Comparison of ENCODE assay signal across 10 cellular contexts in genomic region chr1:39572379-39573096, GRCh38. TPM values are rescaled to one million over a fixed set of nuclear protein-coding genes. Genes with fewer than 3 reads are reported as not detected.
DNase-seq lines count a peak whose midpoint lies in the region; ATAC-seq and TF ChIP-seq lines count a peak whose summit lies in the region.
"Had no signal": no experiment of that assay in that cellular context is flagged by ENCODE, and none has a peak within 500 bp of the region (broad histone marks: within the 10 kb centered on the region; RNA-seq: fewer than 3 reads in every experiment).

No MANE protein-coding gene starts in this region.

- no CpG with 5 or more reads among the region's 5 CpGs for WGBS in mesendoderm (ENCODE audit: extremely low coverage, insufficient coverage, low lambda C conversion rate)

- H4K5ac ChIP-seq in mesendoderm (ENCODE audit: low read length): no peak overlapping the region

- H2BK120ac ChIP-seq in mesendoderm (ENCODE audit: low read depth, low read length): no peak overlapping the region

- H2BK5ac ChIP-seq in mesendoderm (ENCODE audit: low read length): no peak overlapping the region

- H3K4me2 ChIP-seq in mesendoderm (ENCODE audit: low read length): no peak overlapping the region

- H3K9me3 ChIP-seq in BE2C: no peaks in the 10 kb centered on the region
- no peaks in the 10 kb centered on the region for H3K9me3 ChIP-seq in CD8-positive, alpha-beta memory T cell (ENCODE audit: low read length)
- H3K9me3 ChIP-seq in iPS-20b (ENCODE audit: insufficient read depth, low read depth, low read length): no peaks in the 10 kb centered on the region

- H3K18ac ChIP-seq in mesendoderm (ENCODE audit: low read length): no peak overlapping the region

- H3K27me3 ChIP-seq in BE2C (no peaks in the 10 kb centered on the region), iPS-20b (ENCODE audit: insufficient read depth, low read length) (no peaks in the 10 kb centered on the region), mesendoderm (ENCODE audit: insufficient read depth, low read length, poor library complexity) (no peaks in the 10 kb centered on the region)
- H3K27me3 ChIP-seq in CD8-positive, alpha-beta memory T cell (ENCODE audit: insufficient read depth, low read length, poor library complexity, severe bottlenecking): no peaks in the 10 kb centered on the region

- no peak for TF ChIP-seq CTCF in BE2C (IDR thresholded peaks at IDR 0.05; ENCODE audit: low read depth, low read length)

- POLR2A ChIA-PET in CD8-positive, alpha-beta memory T cell (lab: Charles Lee): no interaction called here

- no peak overlapping the region for H2AK5ac ChIP-seq in mesendoderm (ENCODE audit: low read length)

- H3K36me3 ChIP-seq in BE2C: peaks cover 76% of the 10 kb centered on the region
- H3K36me3 ChIP-seq in CD8-positive, alpha-beta memory T cell (ENCODE audit: insufficient read depth, low read length): peaks cover 36% of the 10 kb centered on the region
- peaks cover 77% of the 10 kb centered on the region for H3K36me3 ChIP-seq in iPS-20b (ENCODE audit: insufficient read depth, low read depth, low read length)
- peaks cover 25% of the 10 kb centered on the region for H3K36me3 ChIP-seq in mesendoderm (ENCODE audit: control insufficient read depth, insufficient read depth, low read length)

- H3K27me3 Mint-ChIP-seq in CD8-positive, alpha-beta memory T cell: no peaks in the 10 kb centered on the region
- H3K27me3 Mint-ChIP-seq in T-helper 2 cell treated with Interferon-gamma antibody and Interleukin-4, amounts not matched to agents 5 μg/mL and 100 μg/mL, for 36 hours (ENCODE audit: low read depth): no peaks in the 10 kb centered on the region
- H3K27me3 Mint-ChIP-seq: stimulated activated naive CD8-positive, alpha-beta T cell treated with anti-CD3 and anti-CD28 coated beads, Interleukin-15, amount 100 ng/mL, for 72 hours had no signal

- H3K9me3 Mint-ChIP-seq in CD8-positive, alpha-beta memory T cell: no peaks in the 10 kb centered on the region
- no peaks in the 10 kb centered on the region for H3K9me3 Mint-ChIP-seq in T-helper 2 cell treated with Interferon-gamma antibody and Interleukin-4, amounts not matched to agents 5 μg/mL and 100 μg/mL, for 36 hours
- H3K9me3 Mint-ChIP-seq: stimulated activated naive CD8-positive, alpha-beta T cell treated with anti-CD3 and anti-CD28 coated beads, Interleukin-15, amount 100 ng/mL, for 72 hours had no signal

- H3K56ac ChIP-seq in mesendoderm (ENCODE audit: low read length): no peak overlapping the region

- peaks cover 0 to 78% (median 29%) of the 10 kb centered on the region in 3 donors for H3K36me3 Mint-ChIP-seq in CD8-positive, alpha-beta memory T cell
- peaks cover 68% of the 10 kb centered on the region for H3K36me3 Mint-ChIP-seq in T-helper 2 cell treated with Interferon-gamma antibody and Interleukin-4, amounts not matched to agents 5 μg/mL and 100 μg/mL, for 36 hours (ENCODE audit: low read depth)

- no peak overlapping the region for H4K8ac ChIP-seq in mesendoderm (ENCODE audit: low read depth, low read length)

- H3K27ac ChIP-seq in CD8-positive, alpha-beta memory T cell (ENCODE audit: low read depth, low read length): no peak overlapping the region
- H3K27ac ChIP-seq in iPS-20b (ENCODE audit: low read length) (no peak overlapping the region), mesendoderm (ENCODE audit: low read depth, low read length) (no peak overlapping the region)

- peak overlapping the region in 4 of 7 donors; percentile 89 to 92 (median 92) for H3K4me3 Mint-ChIP-seq in CD8-positive, alpha-beta memory T cell
- peak overlapping the region; percentile 93 for H3K4me3 Mint-ChIP-seq in T-helper 2 cell treated with Interferon-gamma antibody and Interleukin-4, amounts not matched to agents 5 μg/mL and 100 μg/mL, for 36 hours

- no peak overlapping the region; the same call in 1 of the 2 replicates for H3K9ac ChIP-seq in iPS-20b (ENCODE audit: low read depth, low read length)
- H3K9ac ChIP-seq in mesendoderm (ENCODE audit: low read length): no peak overlapping the region

- H3K4me1 Mint-ChIP-seq in CD8-positive, alpha-beta memory T cell: peaks cover 33 to 45% (median 39%) of the 10 kb centered on the region in 3 donors
- H3K4me1 Mint-ChIP-seq in T-helper 2 cell treated with Interferon-gamma antibody and Interleukin-4, amounts not matched to agents 5 μg/mL and 100 μg/mL, for 36 hours (ENCODE audit: low read depth): peaks cover 36% of the 10 kb centered on the region

- H3K4me3 ChIP-seq in BE2C (ENCODE audit: low read depth, low read length) (peak overlapping the region; percentile 24), iPS-20b (ENCODE audit: low read length) (peak overlapping the region; percentile 86; the same call in 1 of the 2 replicates), mesendoderm (ENCODE audit: low read length) (no peak overlapping the region)
- H3K4me3 ChIP-seq in CD8-positive, alpha-beta memory T cell (ENCODE audit: low read length): no peak overlapping the region

- no peaks in the 10 kb centered on the region for H3K4me1 ChIP-seq in BE2C
- H3K4me1 ChIP-seq in CD8-positive, alpha-beta memory T cell (ENCODE audit: insufficient read depth, low read length): peaks cover 22% of the 10 kb centered on the region
- H3K4me1 ChIP-seq in iPS-20b (ENCODE audit: insufficient read depth, low read length): peaks cover 3% of the 10 kb centered on the region; the same call in 1 of the 2 replicates
- H3K4me1 ChIP-seq in mesendoderm (ENCODE audit: control insufficient read depth, low read depth, low read length): peaks cover 4% of the 10 kb centered on the region

- no peak overlapping the region for H3K23ac ChIP-seq in mesendoderm (ENCODE audit: low read length)

- no peak for ATAC-seq in GM19395 (IDR thresholded peaks at IDR 0.05; ENCODE audit: unreplicated experiment)
- ATAC-seq: stimulated activated naive CD8-positive, alpha-beta T cell treated with anti-CD3 and anti-CD28 coated beads, Interleukin-15, amount 100 ng/mL, for 72 hours had no signal

- H3K79me1 ChIP-seq in mesendoderm (ENCODE audit: low read length): peaks cover 24% of the 10 kb centered on the region

- DNase-seq in BE2C (no peak), mesendoderm (no peak), ecto neural progenitor cell (ENCODE audit: low spot score) (no peak)
- DNase-seq in CD8-positive, alpha-beta memory T cell: no peak
- no peak for DNase-seq in T-helper 2 cell treated with Interferon-gamma antibody and Interleukin-4, amounts not matched to agents 5 μg/mL and 100 μg/mL, for 36 hours (ENCODE audit: low spot score)
- DNase-seq: COR-L47; RPMI8226; stimulated activated naive CD8-positive, alpha-beta T cell treated with anti-CD3 and anti-CD28 coated beads, Interleukin-15, amount 100 ng/mL, for 72 hours had no signal

- H3K79me2 ChIP-seq in mesendoderm (ENCODE audit: control insufficient read depth, insufficient read depth, low read length): peaks cover 60% of the 10 kb centered on the region

- peak overlapping the region in 6 of 8 donors; percentile 7 to 93 (median 61) for H3K27ac Mint-ChIP-seq in CD8-positive, alpha-beta memory T cell
- no peak overlapping the region for H3K27ac Mint-ChIP-seq in T-helper 2 cell treated with Interferon-gamma antibody and Interleukin-4, amounts not matched to agents 5 μg/mL and 100 μg/mL, for 36 hours

- H3K4ac ChIP-seq in mesendoderm (ENCODE audit: low read depth, low read length): no peak overlapping the region

- CTCF ChIA-PET in CD8-positive, alpha-beta memory T cell (lab: Charles Lee): interaction anchor here (0.6 to 2.0 kb wide), 2 partner anchors 31 to 34 kb away, joined by 3 to 4 read pairs; no protein-coding TSS in a partner anchor

- H2BK15ac ChIP-seq in mesendoderm (replicated peaks; ENCODE audit: low read depth): no peak overlapping the region

RNA-seq across cellular contexts. Expression of gene PABPC4, which starts 4.1 kb away (rescaled TPM):
- polyA plus RNA-seq in BE2C (2012; ENCODE audit: insufficient read depth, insufficient read length, low read depth): 88.5 TPM
- total RNA-seq in CD8-positive, alpha-beta memory T cell: 100 to 1,000 TPM; 429 to 437 TPM
- 21.8 TPM for polyA plus RNA-seq in CD8-positive, alpha-beta memory T cell
- polyA plus RNA-seq in mesendoderm (2013, experiment 1 of 2): 308 TPM
- polyA plus RNA-seq in mesendoderm (2013, experiment 2 of 2): 298 TPM

Comparison
In these comparisons a context has a peak if more than half of its experiments do, and no peak if none do; other contexts are left out.
1. H3K4me3 ChIP-seq: peak in BE2C (single experiment) and iPS-20b (single experiment); none in CD8-positive, alpha-beta memory T cell (single experiment) and mesendoderm (single experiment).